10 cellular contexts compared by ENCODE assay signal in the genomic region with DNA sequence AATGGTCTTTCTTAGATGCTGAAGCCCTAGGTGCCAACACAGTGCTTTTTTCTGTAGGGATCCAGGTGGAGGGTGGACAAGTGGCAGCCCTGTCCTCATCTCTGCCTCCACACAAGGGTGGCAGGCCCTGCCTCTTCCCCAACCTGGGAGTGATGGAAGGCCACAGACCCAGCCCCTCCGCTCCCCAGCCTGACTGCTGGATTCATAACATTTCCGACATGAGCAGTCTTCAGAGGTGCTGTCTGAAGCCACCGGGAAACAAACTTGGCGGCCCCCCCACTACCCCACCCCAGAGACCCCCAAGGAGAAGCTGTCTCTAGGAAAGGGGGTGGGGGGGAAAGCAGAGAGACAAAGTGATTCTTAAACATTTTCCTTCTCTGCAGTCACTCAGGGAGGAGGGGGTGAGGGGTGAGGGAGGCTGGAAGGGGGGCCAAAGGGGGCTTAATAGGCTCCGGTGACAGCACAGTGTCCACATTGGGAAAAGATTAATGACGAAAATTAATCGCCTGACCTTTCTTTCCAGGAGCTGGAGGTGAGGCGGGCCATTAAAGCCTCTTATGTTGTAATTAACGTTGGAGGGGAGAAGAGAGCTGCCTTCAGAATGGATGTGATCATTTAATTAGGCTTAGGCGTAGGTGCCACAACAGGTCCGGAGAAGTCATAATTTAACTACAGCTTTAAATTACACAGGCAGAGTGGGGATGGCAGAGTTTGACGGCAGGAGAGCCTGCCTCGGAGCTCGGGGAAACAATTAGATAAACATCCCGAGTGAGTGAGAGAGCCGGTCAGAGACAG.
DNase-seq lines count a peak whose midpoint lies in the region; ATAC-seq and TF ChIP-seq lines count a peak whose summit lies in the region.
"Had no signal": no experiment of that assay in that cellular context is flagged by ENCODE, and none has a peak within 500 bp of the region (broad histone marks: within the 10 kb centered on the region; RNA-seq: fewer than 3 reads in every experiment).

No MANE protein-coding gene starts in this region.

- H3K27ac Mint-ChIP-seq in CD4-positive, alpha-beta T cell, result no peak overlapping the region
- H3K27ac Mint-ChIP-seq in natural killer cell, result no peak overlapping the region

- peaks cover 6% of the 10 kb centered on the region for H3K4me1 Mint-ChIP-seq in CD4-positive, alpha-beta T cell (ENCODE audit: low read depth)
- peaks cover 7 to 8% of the 10 kb centered on the region in 2 donors for H3K4me1 Mint-ChIP-seq in natural killer cell

- no peak overlapping the region for H3K27ac ChIP-seq in CD4-positive, alpha-beta T cell (ENCODE audit: low read depth, low read length)
- H3K27ac ChIP-seq in HUES48 (ENCODE audit: low read depth, low read length) (no peak overlapping the region), foreskin keratinocyte (no peak overlapping the region)
- no peak overlapping the region for H3K27ac ChIP-seq in effector memory CD4-positive, alpha-beta T cell (ENCODE audit: insufficient read depth, low read length, poor library complexity, severe bottlenecking)
- H3K27ac ChIP-seq: PC-9 had no signal

- POLR2A ChIA-PET in CD4-positive, alpha-beta T cell (lab: Charles Lee), result no interaction called here

- peaks cover 80% of the 10 kb centered on the region for H3K27me3 Mint-ChIP-seq in CD4-positive, alpha-beta T cell
- H3K27me3 Mint-ChIP-seq in natural killer cell (ENCODE audit: low read depth in 2 of 2), result peaks cover 65 to 68% of the 10 kb centered on the region in 2 donors

- peaks cover 33% of the 10 kb centered on the region for H3K4me1 ChIP-seq in HUES48 (ENCODE audit: control insufficient read depth, insufficient read depth, low read length)
- peaks cover 7% of the 10 kb centered on the region for H3K4me1 ChIP-seq in effector memory CD4-positive, alpha-beta T cell (ENCODE audit: control insufficient read depth, insufficient read depth, low read length, poor library complexity, severe bottlenecking)
- no peaks in the 10 kb centered on the region for H3K4me1 ChIP-seq in foreskin keratinocyte

- no peaks in the 10 kb centered on the region for H3K9me3 Mint-ChIP-seq in CD4-positive, alpha-beta T cell
- H3K9me3 Mint-ChIP-seq in natural killer cell, result no peaks in the 10 kb centered on the region

- no peak for DNase-seq in CD4-positive, alpha-beta T cell
- DNase-seq in effector memory CD4-positive, alpha-beta T cell, result no peak
- DNase-seq in natural killer cell (no peak), foreskin keratinocyte (no peak), NCI-H510A (lab: John Stamatoyannopoulos, UW) (no peak), NCI-H345 (lab: John Stamatoyannopoulos, UW) (no peak)
- no peak for DNase-seq in stimulated activated CD4-positive, alpha-beta T cell treated with anti-CD3 and anti-CD28 coated beads, Interleukin-4, amount 100 ng/mL, for 1 hour
- DNase-seq: NCI-H1436 treated with DMSO at 0.1 percent for 48 hours had no signal

- intact Hi-C loops in CD4-positive, alpha-beta T cell (cut with DNase I, micrococcal nuclease), result no loop called here
- intact Hi-C loops in natural killer cell (cut with micrococcal nuclease), result no loop called here

- no peaks in the 10 kb centered on the region for H3K9me3 ChIP-seq in CD4-positive, alpha-beta T cell (ENCODE audit: control insufficient read depth, low read length)
- H3K9me3 ChIP-seq in HUES48 (ENCODE audit: control insufficient read depth, insufficient read depth, low read length), result no peaks in the 10 kb centered on the region
- no peaks in the 10 kb centered on the region for H3K9me3 ChIP-seq in effector memory CD4-positive, alpha-beta T cell (ENCODE audit: control insufficient read depth, low read length)

- no peak overlapping the region for H3K9ac ChIP-seq in HUES48 (ENCODE audit: low read depth, low read length)

- CTCF ChIA-PET in CD4-positive, alpha-beta T cell (lab: Charles Lee), result no interaction called here

- H3K4me3 ChIP-seq in HUES48 (ENCODE audit: low read depth, low read length), result peak overlapping the region; percentile 55
- peak overlapping the region; percentile 29 for H3K4me3 ChIP-seq in effector memory CD4-positive, alpha-beta T cell (ENCODE audit: insufficient read depth, low read depth, low read length, poor library complexity, severe bottlenecking)
- H3K4me3 ChIP-seq: PC-9 had no signal

- peaks cover 45% of the 10 kb centered on the region for H3K27me3 ChIP-seq in CD4-positive, alpha-beta T cell (ENCODE audit: control insufficient read depth, insufficient read depth, low read length)
- H3K27me3 ChIP-seq in HUES48 (ENCODE audit: control insufficient read depth, insufficient read depth, low read length) (peaks cover 91% of the 10 kb centered on the region), foreskin keratinocyte (peaks cover 55% of the 10 kb centered on the region)
- H3K27me3 ChIP-seq in effector memory CD4-positive, alpha-beta T cell (replicated peaks; ENCODE audit: control insufficient read depth, insufficient read depth, low read length, poor library complexity, severe bottlenecking), result peaks cover 24% of the 10 kb centered on the region

- no peaks in the 10 kb centered on the region for H3K36me3 ChIP-seq in HUES48 (ENCODE audit: control insufficient read depth, insufficient read depth, low read length)
- no peaks in the 10 kb centered on the region for H3K36me3 ChIP-seq in effector memory CD4-positive, alpha-beta T cell (ENCODE audit: control insufficient read depth, insufficient read depth, low read length)

- no peak for ATAC-seq in CD4-positive, alpha-beta T cell (ENCODE audit: poor library complexity)
- ATAC-seq in natural killer cell (peak in 1 of 3 donors; percentile 36), foreskin keratinocyte (no peak)

- TF ChIP-seq CTCF in CD4-positive, alpha-beta T cell (IDR thresholded peaks at IDR 0.05), result no peak
- TF ChIP-seq CTCF in natural killer cell (IDR thresholded peaks at IDR 0.05) (no peak), foreskin keratinocyte (conservative IDR thresholded peaks at IDR 0.05) (no peak)

- peak overlapping the region; percentile 50 for H3K4me3 Mint-ChIP-seq in CD4-positive, alpha-beta T cell
- peak overlapping the region; percentile 65 for H3K4me3 Mint-ChIP-seq in natural killer cell

- H3K36me3 Mint-ChIP-seq in CD4-positive, alpha-beta T cell (ENCODE audit: low read depth), result no peaks in the 10 kb centered on the region
- H3K36me3 Mint-ChIP-seq in natural killer cell, result peaks cover 6% of the 10 kb centered on the region
